Comparison of ENCODE assay signal across 3 cellular contexts in genomic region chr1:77970192-77970591, GRCh38.
TF ChIP-seq lines count a peak whose summit lies in the region.

No MANE protein-coding gene starts in this region.

TF ChIP-seq in HepG2, 621 proteins besides CTCF, POLR2A, EP300 and RAD21:
- TF ChIP-seq CBX1 (IDR thresholded peaks at IDR 0.05; ENCODE audit: low read depth) = no peak
- no peak for TF ChIP-seq ZBTB2 (CRISPR knock-in tag; IDR thresholded peaks at IDR 0.05; ENCODE audit: low read depth)
- TF ChIP-seq ZNF652 (CRISPR knock-in tag; IDR thresholded peaks at IDR 0.05; ENCODE audit: borderline replicate concordance, low read depth) = no peak
- TF ChIP-seq HOMEZ (CRISPR knock-in tag; IDR thresholded peaks at IDR 0.05; ENCODE audit: low read depth) = no peak
TF ChIP-seq in HepG2: peak in this region for 0.

TF ChIP-seq in GM23338, 12 proteins besides CTCF, POLR2A, EP300 and RAD21:
- TF ChIP-seq NANOG (IDR thresholded peaks at IDR 0.05; ENCODE audit: borderline replicate concordance) (no peak), CREB1 (CRISPR knock-in tag; IDR thresholded peaks at IDR 0.05; ENCODE audit: low read depth) (no peak), ZNF114 (CRISPR knock-in tag; IDR thresholded peaks at IDR 0.05) (no peak), JUNB (IDR thresholded peaks at IDR 0.05; ENCODE audit: unreplicated experiment) (no peak), EZH2 (IDR thresholded peaks at IDR 0.05; ENCODE audit: low read depth, unreplicated experiment) (no peak), ZNF462 (CRISPR knock-in tag; IDR thresholded peaks at IDR 0.05) (no peak)
TF ChIP-seq in GM23338: peak in this region for 0.

TF ChIP-seq in GM12878, 131 proteins besides CTCF, POLR2A, EP300 and RAD21:
- TF ChIP-seq POLR2AphosphoS5 (IDR thresholded peaks at IDR 0.05; ENCODE audit: low read length) (0 out of 2 replicates have a peak, but pooled peaks have one; percentile 12), CREB1 (IDR thresholded peaks at IDR 0.05; ENCODE audit: low read depth) (no peak), GATAD2B (conservative IDR thresholded peaks at IDR 0.05; ENCODE audit: low read depth) (no peak), HDAC2 (IDR thresholded peaks at IDR 0.05) (no peak)
